ENCODE assay signal across 12 cellular contexts in the genomic region with DNA sequence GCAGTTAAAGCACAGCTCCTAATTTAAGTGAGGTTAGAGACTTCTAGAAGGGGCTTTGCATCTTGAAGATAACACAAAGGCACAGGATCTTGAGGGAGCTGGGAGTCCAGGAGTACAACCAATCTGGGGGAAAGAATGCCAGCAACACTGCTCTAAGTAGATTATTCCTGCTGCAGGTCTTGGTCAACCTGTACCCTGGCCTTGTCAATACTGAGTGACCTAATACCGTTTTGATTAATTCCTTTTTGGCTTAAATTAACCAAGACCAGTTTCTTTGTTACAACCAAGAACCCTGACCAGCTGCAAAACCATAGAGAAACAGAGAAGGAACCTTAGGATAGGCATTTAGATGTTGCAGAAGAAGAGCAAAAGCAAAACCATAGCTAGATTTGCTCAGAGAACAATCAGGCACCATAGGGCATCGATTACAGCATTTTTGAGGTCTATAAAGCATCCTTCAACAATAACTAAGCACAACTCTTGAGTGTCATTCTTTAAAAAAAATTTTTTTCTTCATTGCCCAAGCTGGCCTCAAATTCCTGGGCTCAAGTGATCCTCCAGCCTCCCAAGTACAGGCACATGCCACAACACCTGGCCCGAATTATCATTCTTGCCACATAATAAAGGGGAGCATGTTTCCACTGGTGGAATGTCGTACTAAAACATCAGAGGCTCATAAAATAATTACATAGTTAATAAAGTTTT. TPM values are rescaled to one million over a fixed set of nuclear protein-coding genes. Genes with fewer than 3 reads are reported as not detected.
A peak's percentile ranks its signal among the peaks of the same experiment; 100 is the strongest.
DNase-seq lines count a peak whose midpoint lies in the region; ATAC-seq and TF ChIP-seq lines count a peak whose summit lies in the region.
"Had no signal": no experiment of that assay in that cellular context is flagged by ENCODE, and none has a peak within 500 bp of the region (broad histone marks: within the 10 kb centered on the region; RNA-seq: fewer than 3 reads in every experiment).

No MANE protein-coding gene starts in this region.

- no peak overlapping the region for H3K4me3 ChIP-seq in CD8-positive, alpha-beta memory T cell (ENCODE audit: low read length)
- peak overlapping the region; percentile 96 for H3K4me3 ChIP-seq in psoas muscle

- peak overlapping the region; percentile 28 to 94 (median 69) for H3K4me3 Mint-ChIP-seq in CD8-positive, alpha-beta memory T cell

- H3K4me1 ChIP-seq in CD8-positive, alpha-beta memory T cell (ENCODE audit: insufficient read depth, low read length): peaks cover 60% of the 10 kb centered on the region
- H3K4me1 ChIP-seq in psoas muscle: peaks cover 78% of the 10 kb centered on the region

- CTCF ChIA-PET in CD8-positive, alpha-beta memory T cell (lab: Charles Lee): interaction anchor here (1.2 to 2.5 kb wide), 3 partner anchors 64 to 210 kb away, joined by 3 to 7 read pairs (median 6); a partner anchor contains a TSS

- H3K27ac Mint-ChIP-seq in CD8-positive, alpha-beta memory T cell: peak overlapping the region; percentile 58 to 97 (median 84)

- H3K27me3 ChIP-seq in CD8-positive, alpha-beta memory T cell (ENCODE audit: insufficient read depth, low read length, poor library complexity, severe bottlenecking): no peaks in the 10 kb centered on the region
- no peaks in the 10 kb centered on the region for H3K27me3 ChIP-seq in psoas muscle (ENCODE audit: insufficient read depth in 3 of 3, low read length in 2 of 3)
- H3K27me3 ChIP-seq: neutrophil had no signal

- WGBS in psoas muscle, 3 donors: 39 to 59% (median 41%) methylated on average over 4 of the region's 4 CpGs

- ATAC-seq in psoas muscle: no peak
- ATAC-seq in GM18502 (IDR thresholded peaks at IDR 0.05; ENCODE audit: poor library complexity, unreplicated experiment): no peak

- peaks cover 78 to 94% (median 92%) of the 10 kb centered on the region in 3 donors for H3K4me1 Mint-ChIP-seq in CD8-positive, alpha-beta memory T cell

- POLR2A ChIA-PET in CD8-positive, alpha-beta memory T cell (lab: Charles Lee): interaction anchor here (1.1 kb wide), 1 partner anchor 86 kb away, joined by 3 read pairs; a partner anchor contains a TSS

- DNase-seq in CD8-positive, alpha-beta memory T cell: no peak
- peak; percentile 51 for DNase-seq in LHCN-M2 (ENCODE audit: low read depth)
- peak; percentile 84 for DNase-seq in fibroblast of peridontal ligament (ENCODE audit: extremely low read depth)
- no peak for DNase-seq in psoas muscle
- no peak for DNase-seq in NCI-H1694 (lab: John Stamatoyannopoulos, UW)
- DNase-seq in DMS 273 (lab: John Stamatoyannopoulos, UW; ENCODE audit: unreplicated experiment): no peak
- DNase-seq: NCI-H2227 treated with DMSO at 0.1 percent for 48 hours; stimulated activated CD4-positive, alpha-beta T cell treated with anti-CD3 and anti-CD28 coated beads, Interleukin-2, amount 100 ng/mL, for 24 hours; stimulated activated naive CD4-positive, alpha-beta T cell treated with Interleukin-2 at 50 U/mL for 16 hours had no signal

- H3K27ac ChIP-seq in CD8-positive, alpha-beta memory T cell (ENCODE audit: low read depth, low read length): no peak overlapping the region
- H3K27ac ChIP-seq in psoas muscle: peak overlapping the region; percentile 99
- H3K27ac ChIP-seq: neutrophil had no signal

- intact Hi-C loops in psoas muscle (cut with DNase I): no loop called here

- no peak for TF ChIP-seq CTCF in psoas muscle (IDR thresholded peaks at IDR 0.05)

- peaks cover 3% of the 10 kb centered on the region for H3K36me3 ChIP-seq in CD8-positive, alpha-beta memory T cell (ENCODE audit: insufficient read depth, low read length)
- no peaks in the 10 kb centered on the region for H3K36me3 ChIP-seq in psoas muscle (ENCODE audit: insufficient read depth in 1 of 2, low read depth in 1 of 2)
- H3K36me3 ChIP-seq: neutrophil had no signal

- H3K9me3 Mint-ChIP-seq in CD8-positive, alpha-beta memory T cell: no peaks in the 10 kb centered on the region

- H3K27me3 Mint-ChIP-seq in CD8-positive, alpha-beta memory T cell: no peaks in the 10 kb centered on the region
- H3K27me3 Mint-ChIP-seq: brain had no signal

- peaks cover 2 to 22% (median 2%) of the 10 kb centered on the region in 3 donors for H3K36me3 Mint-ChIP-seq in CD8-positive, alpha-beta memory T cell

- no peaks in the 10 kb centered on the region for H3K9me3 ChIP-seq in CD8-positive, alpha-beta memory T cell (ENCODE audit: low read length)
- H3K9me3 ChIP-seq in psoas muscle: no peaks in the 10 kb centered on the region
- H3K9me3 ChIP-seq: neutrophil had no signal

RNA-seq across cellular contexts. Expression of a gene that starts 6.3 kb away (rescaled TPM):
- total RNA-seq in CD8-positive, alpha-beta memory T cell: 100 to 1,000 TPM; 255 to 256 TPM
- polyA plus RNA-seq in CD8-positive, alpha-beta memory T cell: 147 TPM
- total RNA-seq in LHCN-M2 (2014; rRNA removed) (168 and 171 TPM in 2 replicates), psoas muscle (100 to 1,000 TPM; 162 to 290 (median 231) TPM)
- 59.5 TPM for polyA plus RNA-seq in LHCN-M2 (2012)
- 100 to 1,000 TPM; 111 to 472 (median 125) TPM for polyA plus RNA-seq in psoas muscle

RNA-seq across cellular contexts. Expression of a gene that starts 57.1 kb away (rescaled TPM):
- total RNA-seq in CD8-positive, alpha-beta memory T cell: 100 to 1,000 TPM; 214 to 237 TPM
- polyA plus RNA-seq in CD8-positive, alpha-beta memory T cell: 518 TPM
- total RNA-seq in LHCN-M2 (2014; rRNA removed): 0.23 and 0.71 TPM in 2 replicates
- polyA plus RNA-seq in LHCN-M2 (2012): 0.61 TPM
- 1 to 10 TPM in 3 of 4 donors, under 1 TPM in 1; 0.64 to 2.4 (median 1.8) TPM for total RNA-seq in psoas muscle
- 1 to 10 TPM; 3.1 to 5.8 (median 4.1) TPM for polyA plus RNA-seq in psoas muscle

Comparison
In these comparisons a context has a peak if more than half of its experiments do, and no peak if none do; other contexts are left out.
1. DNase-seq: peak in LHCN-M2 (single experiment) and fibroblast of peridontal ligament (single experiment); none in CD8-positive, alpha-beta memory T cell (0 of 5), psoas muscle (0 of 2), NCI-H1694 (single experiment) and DMS 273 (single experiment).
2. RNA of a gene that starts 57.1 kb away (total RNA-seq): 214 to 237 TPM in CD8-positive, alpha-beta memory T cell; 0.64 to 2.4 TPM in psoas muscle and 0.23 to 0.71 TPM in LHCN-M2; every median in the first group is over 10 times any median in the second.